Comparison of ENCODE assay signal across 1 cellular context in genomic region chr2:18336975-18337374, GRCh38.
TF ChIP-seq lines count a peak whose summit lies in the region.

No MANE protein-coding gene starts in this region.

TF ChIP-seq in GM23338, 12 proteins besides CTCF, POLR2A, EP300 and RAD21 (continued from another document):
- no peak for TF ChIP-seq EZH2 (IDR thresholded peaks at IDR 0.05; ENCODE audit: low read depth, unreplicated experiment)
- no peak for TF ChIP-seq NANOG (IDR thresholded peaks at IDR 0.05; ENCODE audit: borderline replicate concordance)
- no peak for TF ChIP-seq STAT1 (IDR thresholded peaks at IDR 0.05; ENCODE audit: unreplicated experiment)
- no peak for TF ChIP-seq EZH2phosphoT487 (IDR thresholded peaks at IDR 0.05; ENCODE audit: unreplicated experiment)
- TF ChIP-seq POLR2AphosphoS5 (IDR thresholded peaks at IDR 0.05; ENCODE audit: low read depth) = no peak
- TF ChIP-seq CREB1 (CRISPR knock-in tag; IDR thresholded peaks at IDR 0.05; ENCODE audit: low read depth) = no peak
- TF ChIP-seq ZNF114 (CRISPR knock-in tag; IDR thresholded peaks at IDR 0.05) = no peak
- no peak for TF ChIP-seq ZNF331 (CRISPR knock-in tag; IDR thresholded peaks at IDR 0.05; ENCODE audit: low read depth)
- no peak for TF ChIP-seq JUNB (IDR thresholded peaks at IDR 0.05; ENCODE audit: unreplicated experiment)
